ENCODE assay signal across 8 cellular contexts in the genomic region with DNA sequence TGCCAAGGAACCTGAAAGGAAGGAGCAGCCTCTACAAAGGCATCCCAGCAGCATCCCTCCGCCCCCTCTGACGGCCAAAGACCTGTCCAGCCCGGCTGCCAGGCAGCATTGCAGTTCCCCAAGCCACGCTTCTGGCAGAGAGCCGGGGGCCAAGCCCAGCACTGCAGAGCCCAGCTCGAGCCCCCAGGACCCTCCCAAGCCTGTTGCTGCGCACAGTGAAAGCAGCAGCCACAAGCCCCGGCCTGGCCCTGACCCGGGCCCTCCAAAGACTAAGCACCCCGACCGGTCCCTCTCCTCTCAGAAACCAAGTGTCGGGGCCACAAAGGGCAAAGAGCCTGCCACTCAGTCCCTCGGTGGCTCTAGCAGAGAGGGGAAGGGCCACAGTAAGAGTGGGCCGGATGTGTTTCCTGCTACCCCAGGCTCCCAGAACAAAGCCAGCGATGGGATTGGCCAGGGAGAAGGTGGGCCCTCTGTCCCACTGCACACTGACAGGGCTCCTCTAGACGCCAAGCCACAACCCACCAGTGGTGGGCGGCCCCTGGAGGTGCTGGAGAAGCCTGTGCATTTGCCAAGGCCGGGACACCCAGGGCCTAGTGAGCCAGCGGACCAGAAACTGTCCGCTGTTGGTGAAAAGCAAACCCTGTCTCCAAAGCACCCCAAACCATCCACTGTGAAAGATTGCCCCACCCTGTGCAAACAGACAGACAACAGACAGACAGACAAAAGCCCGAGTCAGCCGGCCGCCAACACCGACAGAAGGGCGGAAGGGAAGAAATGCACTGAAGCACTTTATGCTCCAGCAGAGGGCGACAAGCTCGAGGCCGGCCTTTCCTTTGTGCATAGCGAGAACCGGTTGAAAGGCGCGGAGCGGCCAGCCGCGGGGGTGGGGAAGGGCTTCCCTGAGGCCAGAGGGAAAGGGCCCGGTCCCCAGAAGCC. TPM values are rescaled to one million over a fixed set of nuclear protein-coding genes. Genes with fewer than 3 reads are reported as not detected.
DNase-seq lines count a peak whose midpoint lies in the region; ATAC-seq and TF ChIP-seq lines count a peak whose summit lies in the region.

No MANE protein-coding gene starts in this region.

- H3K27ac ChIP-seq in mucosa of rectum (ENCODE audit: low read depth in 2 of 2, low read length in 2 of 2), result peak overlapping the region; percentile 77 to 81

- TF ChIP-seq CTCF in epithelial cell of proximal tubule (conservative IDR thresholded peaks at IDR 0.05; ENCODE audit: low read depth, low read length), result peak; percentile 46

- DNase-seq in D341Med (ENCODE audit: low spot score) (peak; percentile 40), NAMALWA (ENCODE audit: low spot score) (peak; percentile 76), activated T-cell treated with anti-CD3 and anti-CD28 coated beads for 24 hours (ENCODE audit: low read depth) (peak; percentile 72), epithelial cell of proximal tubule (ENCODE audit: low read depth) (no peak), GOT3 (lab: John Stamatoyannopoulos, UW) (no peak)
- peak; percentile 54 for DNase-seq in stimulated activated CD8-positive, alpha-beta memory T cell treated with anti-CD3 and anti-CD28 coated beads, Interleukin-4, amount 100 ng/mL, for 24 hours (ENCODE audit: low read depth)

- ATAC-seq in GM21825 (IDR thresholded peaks at IDR 0.05; ENCODE audit: unreplicated experiment), result peak; percentile 84

- H3K36me3 ChIP-seq in mucosa of rectum (ENCODE audit: control insufficient read depth in 2 of 2, insufficient read depth in 2 of 2, low read length in 2 of 2), result peaks cover 13 to 19% of the 10 kb centered on the region in 2 donors

- peaks cover 11 to 12% of the 10 kb centered on the region in 2 donors for H3K4me1 ChIP-seq in mucosa of rectum (ENCODE audit: control insufficient read depth in 2 of 2, insufficient read depth in 2 of 2, low read length in 2 of 2)

- no peaks in the 10 kb centered on the region for H3K27me3 ChIP-seq in mucosa of rectum (ENCODE audit: control insufficient read depth in 2 of 2, insufficient read depth in 2 of 2, low read length in 2 of 2)

- H3K4me3 ChIP-seq in epithelial cell of proximal tubule (ENCODE audit: low read depth, low read length), result no peak overlapping the region
- peak overlapping the region; percentile 66 to 72 for H3K4me3 ChIP-seq in mucosa of rectum (ENCODE audit: low read length in 2 of 2)

- no peaks in the 10 kb centered on the region for H3K9me3 ChIP-seq in mucosa of rectum (ENCODE audit: control insufficient read depth in 2 of 2, low read length in 2 of 2)

- H3K9ac ChIP-seq in mucosa of rectum (ENCODE audit: low read depth in 1 of 2, low read length in 2 of 2), result peak overlapping the region; percentile 29 to 63

RNA-seq across cellular contexts. Expression of gene CD180, which starts 30.8 kb away (rescaled TPM):
- not detected in 2 replicates for total RNA-seq in epithelial cell of proximal tubule

Comparison
In these comparisons a context has a peak if more than half of its experiments do, and no peak if none do; other contexts are left out.
1. DNase-seq: peak in D341Med (single experiment), NAMALWA (single experiment), activated T-cell treated with anti-CD3 and anti-CD28 coated beads for 24 hours (single experiment) and stimulated activated CD8-positive, alpha-beta memory T cell treated with anti-CD3 and anti-CD28 coated beads, Interleukin-4, amount 100 ng/mL, for 24 hours (single experiment); none in epithelial cell of proximal tubule (single experiment) and GOT3 (single experiment).